In the genomic region with DNA sequence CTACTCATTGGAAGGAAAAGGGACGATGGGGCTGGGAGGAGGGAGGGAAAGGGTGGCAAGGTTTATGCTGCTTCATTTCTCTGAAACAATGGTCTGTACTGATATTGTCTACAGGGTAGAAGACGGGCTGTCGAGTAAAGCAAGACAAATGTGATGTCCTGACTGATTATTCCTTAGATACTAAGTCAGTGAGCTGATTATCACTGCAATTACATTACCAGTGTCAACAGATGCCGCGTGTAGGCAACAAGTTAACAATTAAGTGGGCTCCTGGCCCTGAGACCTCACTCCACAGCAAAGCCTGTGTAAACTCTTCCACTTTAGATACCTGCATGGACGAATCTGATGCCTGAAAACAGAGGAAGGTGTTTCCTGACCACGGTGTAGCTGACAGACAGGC, we compare ENCODE assay signal across 18 cellular contexts.
DNase-seq lines count a peak whose midpoint lies in the region; ATAC-seq and TF ChIP-seq lines count a peak whose summit lies in the region.
"Had no signal": no experiment of that assay in that cellular context is flagged by ENCODE, and none has a peak within 500 bp of the region (broad histone marks: within the 10 kb centered on the region; RNA-seq: fewer than 3 reads in every experiment).

No MANE protein-coding gene starts in this region.

- no peak for ATAC-seq in left colon

- TF ChIP-seq CTCF in endodermal cell (conservative IDR thresholded peaks at IDR 0.05) (no peak), neural crest cell (conservative IDR thresholded peaks at IDR 0.05) (no peak), Peyer's patch (IDR thresholded peaks at IDR 0.05) (no peak)

- H3K27me3 ChIP-seq in endodermal cell (ENCODE audit: control insufficient read depth, insufficient read depth, low read length, poor library complexity, severe bottlenecking) (no peaks in the 10 kb centered on the region), Peyer's patch (no peaks in the 10 kb centered on the region)
- H3K27me3 ChIP-seq: BLaER1 treated with 17β-estradiol and CSF1 and Interleukin-3, amounts not matched to agents 10 nM and 100 nM had no signal

- intact Hi-C loops in left colon (cut with DNase I, micrococcal nuclease): no loop called here

- no peaks in the 10 kb centered on the region for H3K9me3 Mint-ChIP-seq in endodermal cell
- no peaks in the 10 kb centered on the region for H3K9me3 Mint-ChIP-seq in neural crest cell
- H3K9me3 Mint-ChIP-seq: GM23338, H9 had no signal

- DNase-seq in NCI-H748 (lab: John Stamatoyannopoulos, UW; ENCODE audit: unreplicated experiment): peak; percentile 67
- DNase-seq in NCI-H748 treated with DMSO at 0.1 percent for 48 hours (lab: John Stamatoyannopoulos, UW): no peak
- peak; percentile 84 for DNase-seq in NCI-H82 treated with DMSO at 0.1 percent for 48 hours (lab: John Stamatoyannopoulos, UW; ENCODE audit: unreplicated experiment)
- no peak for DNase-seq in endodermal cell
- no peak for DNase-seq in neural crest cell (ENCODE audit: low read depth, low spot score)
- DNase-seq in left colon: no peak
- no peak for DNase-seq in stimulated activated naive CD4-positive, alpha-beta T cell (lab: John Stamatoyannopoulos, UW)
- DNase-seq in Peyer's patch: no peak
- DNase-seq: AML-193; Calu3; CD4-positive, CD25-positive, alpha-beta regulatory T cell; DMS153; DMS79 treated with DMSO at 0.1 percent for 48 hours; GDM1; H9 had no signal

- H3K9me3 ChIP-seq in endodermal cell (ENCODE audit: control insufficient read depth, low read length) (no peaks in the 10 kb centered on the region), Peyer's patch (no peaks in the 10 kb centered on the region)
- H3K9me3 ChIP-seq: BLaER1 treated with 17β-estradiol and CSF1 and Interleukin-3, amounts not matched to agents 10 nM and 100 nM had no signal

- no peak for TF ChIP-seq POLR2A in Peyer's patch (IDR thresholded peaks at IDR 0.05)

- peaks cover 14% of the 10 kb centered on the region for H3K4me1 ChIP-seq in endodermal cell (ENCODE audit: control insufficient read depth, insufficient read depth, low read length)
- no peaks in the 10 kb centered on the region for H3K4me1 ChIP-seq in Peyer's patch

- H3K4me3 ChIP-seq in endodermal cell (ENCODE audit: low read length) (peak overlapping the region; percentile 19), Peyer's patch (no peak overlapping the region)
- H3K4me3 ChIP-seq: BLaER1 treated with 17β-estradiol and CSF1 and Interleukin-3, amounts not matched to agents 10 nM and 100 nM; GM23338 had no signal

- H3K36me3 ChIP-seq in endodermal cell (ENCODE audit: control insufficient read depth, insufficient read depth, low read length) (no peaks in the 10 kb centered on the region), Peyer's patch (no peaks in the 10 kb centered on the region)
- H3K36me3 ChIP-seq: BLaER1 treated with 17β-estradiol and CSF1 and Interleukin-3, amounts not matched to agents 10 nM and 100 nM had no signal

- H3K4me3 Mint-ChIP-seq in endodermal cell (no peak overlapping the region), neural crest cell (peak overlapping the region; percentile 43)
- H3K4me3 Mint-ChIP-seq: CD4-positive, CD25-positive, alpha-beta regulatory T cell; GM23338; H9 had no signal

- H3K36me3 Mint-ChIP-seq in endodermal cell (ENCODE audit: low read depth) (no peaks in the 10 kb centered on the region), neural crest cell (ENCODE audit: low read depth) (no peaks in the 10 kb centered on the region)
- H3K36me3 Mint-ChIP-seq: CD4-positive, CD25-positive, alpha-beta regulatory T cell had no signal

- WGBS in endodermal cell (ENCODE audit: insufficient coverage in 1 of 2, insufficient read length in 1 of 2), 2 experiments: 56 to 84% methylated on average over 6 to 7 of the region's 7 CpGs

- H3K27ac Mint-ChIP-seq in endodermal cell (peak overlapping the region; percentile 42), neural crest cell (ENCODE audit: unreplicated experiment) (no peak overlapping the region)
- H3K27ac Mint-ChIP-seq: CD4-positive, CD25-positive, alpha-beta regulatory T cell had no signal

- H3K27me3 Mint-ChIP-seq in endodermal cell (ENCODE audit: insufficient read depth) (peaks cover 3% of the 10 kb centered on the region), neural crest cell (ENCODE audit: low read depth) (no peaks in the 10 kb centered on the region)
- H3K27me3 Mint-ChIP-seq: CD4-positive, CD25-positive, alpha-beta regulatory T cell had no signal

- H3K27ac ChIP-seq in endodermal cell (ENCODE audit: low read depth, low read length) (no peak overlapping the region), Peyer's patch (no peak overlapping the region)
- H3K27ac ChIP-seq: 22Rv1 had no signal

- H3K4me1 Mint-ChIP-seq in endodermal cell (peaks cover 57% of the 10 kb centered on the region), neural crest cell (peaks cover 48% of the 10 kb centered on the region)
- H3K4me1 Mint-ChIP-seq: CD4-positive, CD25-positive, alpha-beta regulatory T cell had no signal

- no peak overlapping the region for H3K9ac ChIP-seq in endodermal cell (ENCODE audit: extremely low read depth, low read length, poor library complexity, severe bottlenecking)
- H3K9ac ChIP-seq: BLaER1 treated with 17β-estradiol and CSF1 and Interleukin-3, amounts not matched to agents 10 nM and 100 nM had no signal

Comparison
In these comparisons a context has a peak if more than half of its experiments do, and no peak if none do; other contexts are left out.
1. DNase-seq: peak in NCI-H748 (single experiment) and NCI-H82 treated with DMSO at 0.1 percent for 48 hours (single experiment); none in NCI-H748 treated with DMSO at 0.1 percent for 48 hours (single experiment), endodermal cell (single experiment), neural crest cell (single experiment), left colon (0 of 2), stimulated activated naive CD4-positive, alpha-beta T cell (0 of 6) and Peyer's patch (0 of 3).